Comparison of ENCODE assay signal across 1 cellular context in genomic region chr7:150356265-150356897, GRCh38.
TF ChIP-seq lines count a peak whose summit lies in the region.

No MANE protein-coding gene starts in this region.

TF ChIP-seq in H1, 55 proteins besides CTCF, POLR2A, EP300 and RAD21:
- TF ChIP-seq HDAC6 (IDR thresholded peaks at IDR 0.05; ENCODE audit: low read depth, low read length) (no peak), CEBPB (IDR thresholded peaks at IDR 0.05; ENCODE audit: low read depth, low read length) (peak; percentile 33; the same call in 1 of the 2 replicates)
